1 cellular context compared by ENCODE assay signal in genomic region chr1:26169669-26170471, GRCh38.
TF ChIP-seq lines count a peak whose summit lies in the region.

TSS of gene ZNF593 (plus strand) at chr1:26169908. CDS start at chr1:26169984, 76 bp downstream.

TF ChIP-seq in K562, 482 proteins besides CTCF, POLR2A, EP300 and RAD21 (continued from another document):
- peak; percentile 100 for TF ChIP-seq NKRF (IDR thresholded peaks at IDR 0.05; ENCODE audit: borderline replicate concordance)
- peak; percentile 87; the same call in 1 of the 2 replicates for TF ChIP-seq ZBTB7A (IDR thresholded peaks at IDR 0.05; ENCODE audit: borderline replicate concordance, control insufficient read depth, low read depth, low read length)
- peak; percentile 68 for TF ChIP-seq ARID1B (IDR thresholded peaks at IDR 0.05)
- peak; percentile 81; the same call in 1 of the 2 replicates for TF ChIP-seq TCF7 (IDR thresholded peaks at IDR 0.05; ENCODE audit: borderline replicate concordance)
- TF ChIP-seq PHF20 (IDR thresholded peaks at IDR 0.05; ENCODE audit: partially characterized antibody): peak; percentile 91
